Comparison of ENCODE assay signal across 14 cellular contexts in genomic region chr6:56746767-56747504, GRCh38.
DNase-seq lines count a peak whose midpoint lies in the region; ATAC-seq and TF ChIP-seq lines count a peak whose summit lies in the region.
"Had no signal": no experiment of that assay in that cellular context is flagged by ENCODE, and none has a peak within 500 bp of the region (broad histone marks: within the 10 kb centered on the region; RNA-seq: fewer than 3 reads in every experiment).

No MANE protein-coding gene starts in this region.

- no peaks in the 10 kb centered on the region for H3K9me3 ChIP-seq in mammary epithelial cell (replicated peaks; ENCODE audit: insufficient read depth, low read length)
- H3K9me3 ChIP-seq in neural progenitor cell (ENCODE audit: low read depth): no peaks in the 10 kb centered on the region
- H3K9me3 ChIP-seq: adrenal gland, BLaER1 had no signal

- in situ Hi-C loops in mammary epithelial cell (cut with MboI; ENCODE audit: low sequenced_read_pairs in 2 of 2): no loop called here

- H3K27me3 ChIP-seq in KMS-11 (ENCODE audit: insufficient read depth, low read depth) (no peaks in the 10 kb centered on the region), mammary epithelial cell (ENCODE audit: insufficient read depth, low read length) (no peaks in the 10 kb centered on the region), neural progenitor cell (no peaks in the 10 kb centered on the region)
- H3K27me3 ChIP-seq: adrenal gland, BLaER1 had no signal

- H3K27ac Mint-ChIP-seq in neural progenitor cell: no peak overlapping the region
- H3K27ac Mint-ChIP-seq in stimulated activated naive CD8-positive, alpha-beta T cell treated with anti-CD3 and anti-CD28 coated beads, Interleukin-15, amount 100 ng/mL, for 72 hours: peak overlapping the region in 1 of 2 donors; percentile 23

- no TSS peak for BruUV-seq in mammary epithelial cell (replicated peaks; lab: Mats Ljungman, UMichigan)

- no peaks in the 10 kb centered on the region for H3K9me3 Mint-ChIP-seq in neural progenitor cell
- H3K9me3 Mint-ChIP-seq in stimulated activated naive CD8-positive, alpha-beta T cell treated with anti-CD3 and anti-CD28 coated beads, Interleukin-15, amount 100 ng/mL, for 72 hours: no peaks in the 10 kb centered on the region

- intact Hi-C loops in mammary epithelial cell (cut with micrococcal nuclease): no loop called here

- H3K79me2 ChIP-seq in KMS-11 (ENCODE audit: insufficient read depth, low read depth): peaks cover 100% of the 10 kb centered on the region
- H3K79me2 ChIP-seq in mammary epithelial cell (ENCODE audit: insufficient read depth, low read length): peaks cover 42% of the 10 kb centered on the region
- peaks cover 100% of the 10 kb centered on the region for H3K79me2 ChIP-seq in neural progenitor cell (ENCODE audit: low read depth)

- H3K27me3 Mint-ChIP-seq in neural progenitor cell (ENCODE audit: insufficient read depth, low read depth): peaks cover 3% of the 10 kb centered on the region
- peaks cover 13% of the 10 kb centered on the region for H3K27me3 Mint-ChIP-seq in stimulated activated naive CD8-positive, alpha-beta T cell treated with anti-CD3 and anti-CD28 coated beads, Interleukin-15, amount 100 ng/mL, for 72 hours

- H3K27ac ChIP-seq in KMS-11: peak overlapping the region; percentile 10; the same call in 1 of the 2 replicates
- peak overlapping the region; percentile 58 for H3K27ac ChIP-seq in mammary epithelial cell (ENCODE audit: insufficient read depth, low read depth, low read length)
- H3K27ac ChIP-seq in neural progenitor cell: peak overlapping the region; percentile 58
- H3K27ac ChIP-seq: adrenal gland, BLaER1 had no signal

- H3K4me1 ChIP-seq in KMS-11 (ENCODE audit: low read depth, poor library complexity, severe bottlenecking) (peaks cover 100% of the 10 kb centered on the region), mammary epithelial cell (ENCODE audit: insufficient read depth, low read length) (peaks cover 75% of the 10 kb centered on the region), neural progenitor cell (peaks cover 70% of the 10 kb centered on the region)
- H3K4me1 ChIP-seq: BLaER1 had no signal

- H2AFZ ChIP-seq in KMS-11 (ENCODE audit: low read depth) (no peak overlapping the region), mammary epithelial cell (ENCODE audit: low read depth, low read length) (peak overlapping the region; percentile 19), neural progenitor cell (replicated peaks) (no peak overlapping the region)

- peaks cover 65% of the 10 kb centered on the region for H4K20me1 ChIP-seq in KMS-11 (ENCODE audit: insufficient read depth)
- H4K20me1 ChIP-seq in mammary epithelial cell (ENCODE audit: insufficient read depth, low read length): no peaks in the 10 kb centered on the region
- H4K20me1 ChIP-seq in neural progenitor cell (ENCODE audit: low read depth): peaks cover 76% of the 10 kb centered on the region

- no peak for TF ChIP-seq CTCF in KMS-11 (conservative IDR thresholded peaks at IDR 0.05; ENCODE audit: low read depth, low read length)
- no peak for TF ChIP-seq CTCF in mammary epithelial cell (conservative IDR thresholded peaks at IDR 0.05 in 1 of 2, IDR thresholded peaks at IDR 0.05 in 1 of 2; ENCODE audit: extremely low read depth in 1 of 2, insufficient read depth in 1 of 2, low read depth in 1 of 2, low read length in 2 of 2)
- no peak for TF ChIP-seq CTCF in neural progenitor cell (IDR thresholded peaks at IDR 0.05)

- no peaks in the 10 kb centered on the region for H3K36me3 ChIP-seq in KMS-11 (ENCODE audit: insufficient read depth)
- H3K36me3 ChIP-seq in mammary epithelial cell (ENCODE audit: insufficient read depth, low read length): no peaks in the 10 kb centered on the region
- no peaks in the 10 kb centered on the region for H3K36me3 ChIP-seq in neural progenitor cell
- H3K36me3 ChIP-seq: adrenal gland, BLaER1 had no signal

- H3F3A ChIP-seq in neural progenitor cell (ENCODE audit: low read depth): peaks cover 14% of the 10 kb centered on the region

- H3K4me1 Mint-ChIP-seq in neural progenitor cell: peaks cover 53% of the 10 kb centered on the region
- peaks cover 9% of the 10 kb centered on the region for H3K4me1 Mint-ChIP-seq in stimulated activated naive CD8-positive, alpha-beta T cell treated with anti-CD3 and anti-CD28 coated beads, Interleukin-15, amount 100 ng/mL, for 72 hours

- H3K4me3 ChIP-seq in KMS-11 (IDR thresholded peaks at IDR 0.05; ENCODE audit: insufficient read depth, low read depth, low read length) (no peak overlapping the region), mammary epithelial cell (replicated peaks in 1 of 3; ENCODE audit: insufficient read depth in 1 of 3, low read depth in 2 of 3, low read length in 3 of 3) (peak overlapping the region in 1 of 3 experiments; percentile 14), neural progenitor cell (no peak overlapping the region)
- H3K4me3 ChIP-seq: adrenal gland, BLaER1 had no signal

- CTCF ChIA-PET in mammary epithelial cell (lab: Charles Lee; ENCODE audit: low non-redundant PET): interaction anchor here (0.7 kb wide), 1 partner anchor 63 kb away, joined by 4 read pairs; no protein-coding TSS in a partner anchor

- dilution Hi-C loops in mammary epithelial cell (cut with HindIII; ENCODE audit: low sequenced_read_pairs): no loop called here

- ATAC-seq in GM18868 (IDR thresholded peaks at IDR 0.05; ENCODE audit: unreplicated experiment) (no peak), HG03460 (IDR thresholded peaks at IDR 0.05; ENCODE audit: unreplicated experiment) (no peak), GM21526 (IDR thresholded peaks at IDR 0.05; ENCODE audit: low FRiP score, unreplicated experiment) (no peak)
- no peak for ATAC-seq in stimulated activated naive CD8-positive, alpha-beta T cell treated with anti-CD3 and anti-CD28 coated beads, Interleukin-15, amount 100 ng/mL, for 72 hours
- ATAC-seq: stimulated activated naive CD8-positive, alpha-beta T cell treated with anti-CD3 and anti-CD28 coated beads, Interleukin-15, Interleukin-2, amounts not matched to agents 100 U/mL and 50 U/mL, for 24 hours had no signal

- no peak overlapping the region for H3K9ac ChIP-seq in KMS-11
- H3K9ac ChIP-seq in mammary epithelial cell (ENCODE audit: insufficient read depth, low read length): no peak overlapping the region
- no peak overlapping the region for H3K9ac ChIP-seq in neural progenitor cell
- H3K9ac ChIP-seq: BLaER1 had no signal

- no peaks in the 10 kb centered on the region for H3K36me3 Mint-ChIP-seq in neural progenitor cell

- 21% methylated on average over 4 of the region's 4 CpGs for WGBS in mammary epithelial cell (ENCODE audit: low coverage, missing lambda C conversion rate)

- no peak overlapping the region for H3K4me2 ChIP-seq in KMS-11
- H3K4me2 ChIP-seq in mammary epithelial cell (ENCODE audit: insufficient read depth, low read depth, low read length): peak overlapping the region; percentile 29
- H3K4me2 ChIP-seq in neural progenitor cell: peak overlapping the region; percentile 32
- H3K4me2 ChIP-seq: BLaER1 had no signal

- peak; percentile 41 for DNase-seq in DMS79 treated with DMSO at 0.1 percent for 48 hours (lab: John Stamatoyannopoulos, UW)
- peak; percentile 59 for DNase-seq in mammary epithelial cell
- peak; percentile 27 for DNase-seq in neural progenitor cell (ENCODE audit: low spot score)
- DNase-seq in stimulated activated naive CD8-positive, alpha-beta T cell treated with anti-CD3 and anti-CD28 coated beads, Interleukin-15, amount 100 ng/mL, for 72 hours: no peak
- DNase-seq: activated CD4-positive, CD25-positive, alpha-beta regulatory T cell treated with anti-CD3 and anti-CD28 coated beads, Interleukin-2, amount 50 U/mL, for 72 hours; activated T-cell treated with anti-CD3 and anti-CD28 coated beads, Interleukin-2, amount 50 U/mL, for 1 hour; adrenal gland; NCI-H1930; stimulated activated naive CD8-positive, alpha-beta T cell treated with anti-CD3 and anti-CD28 coated beads, Interleukin-15, Interleukin-2, amounts not matched to agents 100 U/mL and 50 U/mL, for 24 hours had no signal

- H3K4me3 Mint-ChIP-seq in neural progenitor cell: no peak overlapping the region
- H3K4me3 Mint-ChIP-seq in stimulated activated naive CD8-positive, alpha-beta T cell treated with anti-CD3 and anti-CD28 coated beads, Interleukin-15, amount 100 ng/mL, for 72 hours: no peak overlapping the region

Comparison
In these comparisons a context has a peak if more than half of its experiments do, and no peak if none do; other contexts are left out.
1. DNase-seq: peak in DMS79 treated with DMSO at 0.1 percent for 48 hours (single experiment), mammary epithelial cell (single experiment) and neural progenitor cell (single experiment); none in stimulated activated naive CD8-positive, alpha-beta T cell treated with anti-CD3 and anti-CD28 coated beads, Interleukin-15, amount 100 ng/mL, for 72 hours (0 of 2).
2. Peak in every context shown above with its lines, with median percentiles within 50 percentile points of each other: H3K27ac ChIP-seq.